Comparison of ENCODE assay signal across 10 cellular contexts in the genomic region with DNA sequence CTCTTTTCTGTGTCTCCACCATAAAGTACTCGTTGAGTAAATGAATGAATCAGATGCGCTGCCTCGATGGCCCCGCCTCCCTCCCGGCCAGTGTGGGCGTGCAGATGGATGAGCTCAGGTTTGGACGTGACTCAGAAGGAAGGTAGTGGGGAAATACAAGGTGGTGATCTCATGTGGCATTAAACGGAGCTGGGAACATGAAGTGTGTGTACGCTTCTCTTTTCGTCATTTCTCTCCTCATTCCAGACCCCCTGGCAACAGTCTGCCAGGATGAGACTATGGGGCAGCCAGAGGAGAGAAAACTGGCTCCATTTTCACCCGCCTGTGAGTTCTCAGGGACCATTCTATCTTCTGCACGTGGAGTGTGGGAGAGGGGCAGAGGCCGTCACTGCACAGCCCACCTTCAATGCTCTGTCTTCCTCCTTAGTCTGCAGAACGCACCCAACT.
DNase-seq lines count a peak whose midpoint lies in the region; ATAC-seq lines count a peak whose summit lies in the region.
"Had no signal": no experiment of that assay in that cellular context is flagged by ENCODE, and none has a peak within 500 bp of the region (broad histone marks: within the 10 kb centered on the region; RNA-seq: fewer than 3 reads in every experiment).

No MANE protein-coding gene starts in this region.

- no peak overlapping the region for H3K27ac Mint-ChIP-seq in activated naive CD8-positive, alpha-beta T cell treated with anti-CD3 and anti-CD28 coated beads, Interleukin-2, amount 50 U/mL, for 24 hours
- H3K27ac Mint-ChIP-seq: stimulated activated naive CD8-positive, alpha-beta T cell treated with anti-CD3 and anti-CD28 coated beads, Interleukin-15, Interleukin-2, amounts not matched to agents 100 ng/mL and 50 ng/mL, for 24 hours had no signal

- H3K4me3 Mint-ChIP-seq in activated naive CD8-positive, alpha-beta T cell treated with anti-CD3 and anti-CD28 coated beads, Interleukin-2, amount 50 U/mL, for 24 hours: no peak overlapping the region
- H3K4me3 Mint-ChIP-seq: stimulated activated naive CD8-positive, alpha-beta T cell treated with anti-CD3 and anti-CD28 coated beads, Interleukin-15, Interleukin-2, amounts not matched to agents 100 ng/mL and 50 ng/mL, for 24 hours had no signal

- H3K27me3 Mint-ChIP-seq in activated naive CD8-positive, alpha-beta T cell treated with anti-CD3 and anti-CD28 coated beads, Interleukin-2, amount 50 U/mL, for 24 hours: peaks cover under 1% of the 10 kb centered on the region

- peak; percentile 38 for DNase-seq in 8988T
- DNase-seq in GOT3 (lab: John Stamatoyannopoulos, UW): peak; percentile 57
- peak; percentile 55 for DNase-seq in activated naive CD8-positive, alpha-beta T cell treated with anti-CD3 and anti-CD28 coated beads, Interleukin-2, amount 50 U/mL, for 24 hours
- peak; percentile 66 for DNase-seq in left kidney (ENCODE audit: low read depth, low spot score)
- DNase-seq: SIG-M5 had no signal

- H3K4me1 Mint-ChIP-seq in activated naive CD8-positive, alpha-beta T cell treated with anti-CD3 and anti-CD28 coated beads, Interleukin-2, amount 50 U/mL, for 24 hours: peaks cover 12% of the 10 kb centered on the region

- H3K36me3 Mint-ChIP-seq in activated naive CD8-positive, alpha-beta T cell treated with anti-CD3 and anti-CD28 coated beads, Interleukin-2, amount 50 U/mL, for 24 hours (ENCODE audit: low read depth): no peaks in the 10 kb centered on the region

- H3K9me3 Mint-ChIP-seq in activated naive CD8-positive, alpha-beta T cell treated with anti-CD3 and anti-CD28 coated beads, Interleukin-2, amount 50 U/mL, for 24 hours: no peaks in the 10 kb centered on the region
- H3K9me3 Mint-ChIP-seq: stimulated activated naive CD8-positive, alpha-beta T cell treated with anti-CD3 and anti-CD28 coated beads, Interleukin-15, Interleukin-2, amounts not matched to agents 100 ng/mL and 50 ng/mL, for 24 hours had no signal

- ATAC-seq in activated naive CD8-positive, alpha-beta T cell treated with anti-CD3 and anti-CD28 coated beads, Interleukin-2, amount 50 U/mL, for 24 hours: peak; percentile 70
- no peak for ATAC-seq in GM19463 (IDR thresholded peaks at IDR 0.05; ENCODE audit: unreplicated experiment)
- ATAC-seq in GM18861 (IDR thresholded peaks at IDR 0.05; ENCODE audit: unreplicated experiment): no peak
- no peak for ATAC-seq in HG02870 (IDR thresholded peaks at IDR 0.05; ENCODE audit: unreplicated experiment)
- no peak for ATAC-seq in GM18870 (IDR thresholded peaks at IDR 0.05; ENCODE audit: unreplicated experiment)
